Comparison of ENCODE assay signal across 1 cellular context in the genomic region with DNA sequence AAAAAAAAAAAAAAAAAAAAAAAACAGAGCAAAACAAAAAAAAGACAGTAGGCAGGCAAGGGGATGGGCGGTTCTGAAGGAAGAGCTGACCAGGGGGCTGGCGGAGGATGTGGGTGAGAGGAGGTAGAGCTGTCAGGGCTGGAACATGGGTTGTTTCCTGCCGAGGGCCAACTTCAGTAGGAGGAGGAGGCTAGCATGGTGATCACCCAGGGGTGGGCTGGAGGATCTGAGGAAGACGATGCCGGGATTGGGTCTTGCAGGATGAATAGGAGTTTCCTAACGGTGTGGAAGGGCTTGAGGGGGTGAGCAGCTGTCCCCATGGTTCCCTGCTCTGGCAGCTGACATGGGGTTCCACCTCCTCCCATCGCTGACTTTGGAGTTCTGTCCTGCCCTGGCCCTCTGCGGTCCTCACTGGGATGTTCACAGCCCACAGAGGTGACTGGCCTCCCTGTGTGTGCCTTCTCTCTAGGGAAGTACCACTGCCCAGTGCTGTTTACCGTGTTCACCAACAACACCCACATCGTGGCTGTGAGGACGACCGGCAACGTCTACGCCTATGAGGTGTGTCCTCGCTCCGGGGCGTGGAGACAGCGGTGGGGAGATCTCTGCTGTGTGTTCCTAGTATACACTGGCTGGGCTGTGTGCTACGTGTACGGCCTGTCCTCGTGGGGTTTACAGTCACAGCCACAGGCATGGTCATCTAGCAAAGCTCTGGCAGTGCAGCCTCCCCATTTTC.
A peak's percentile ranks its signal among the peaks of the same experiment; 100 is the strongest.
TF ChIP-seq lines count a peak whose summit lies in the region.

No MANE protein-coding gene starts in this region.

TF ChIP-seq in K562, 482 proteins besides CTCF, POLR2A, EP300 and RAD21 (continued from another document):
- 0 out of 2 replicates have a peak, but pooled peaks have one; percentile 14 for TF ChIP-seq RREB1 (CRISPR knock-in tag; IDR thresholded peaks at IDR 0.05)
- no peak for TF ChIP-seq TEAD4 (IDR thresholded peaks at IDR 0.05; ENCODE audit: low read length)
- peak; percentile 82; the same call in 1 of the 2 replicates for TF ChIP-seq TEAD4 (CRISPR knock-in tag; IDR thresholded peaks at IDR 0.05; ENCODE audit: borderline replicate concordance)
- no peak for TF ChIP-seq ELF1 (tag; IDR thresholded peaks at IDR 0.05)
- TF ChIP-seq FOXJ2 (tag; IDR thresholded peaks at IDR 0.05) = no peak
- TF ChIP-seq NFYB (IDR thresholded peaks at IDR 0.05; ENCODE audit: extremely low read depth, insufficient read length) = no peak
- TF ChIP-seq NCOA4 (IDR thresholded peaks at IDR 0.05; ENCODE audit: partially characterized antibody) = no peak
- TF ChIP-seq, protein P1, sequence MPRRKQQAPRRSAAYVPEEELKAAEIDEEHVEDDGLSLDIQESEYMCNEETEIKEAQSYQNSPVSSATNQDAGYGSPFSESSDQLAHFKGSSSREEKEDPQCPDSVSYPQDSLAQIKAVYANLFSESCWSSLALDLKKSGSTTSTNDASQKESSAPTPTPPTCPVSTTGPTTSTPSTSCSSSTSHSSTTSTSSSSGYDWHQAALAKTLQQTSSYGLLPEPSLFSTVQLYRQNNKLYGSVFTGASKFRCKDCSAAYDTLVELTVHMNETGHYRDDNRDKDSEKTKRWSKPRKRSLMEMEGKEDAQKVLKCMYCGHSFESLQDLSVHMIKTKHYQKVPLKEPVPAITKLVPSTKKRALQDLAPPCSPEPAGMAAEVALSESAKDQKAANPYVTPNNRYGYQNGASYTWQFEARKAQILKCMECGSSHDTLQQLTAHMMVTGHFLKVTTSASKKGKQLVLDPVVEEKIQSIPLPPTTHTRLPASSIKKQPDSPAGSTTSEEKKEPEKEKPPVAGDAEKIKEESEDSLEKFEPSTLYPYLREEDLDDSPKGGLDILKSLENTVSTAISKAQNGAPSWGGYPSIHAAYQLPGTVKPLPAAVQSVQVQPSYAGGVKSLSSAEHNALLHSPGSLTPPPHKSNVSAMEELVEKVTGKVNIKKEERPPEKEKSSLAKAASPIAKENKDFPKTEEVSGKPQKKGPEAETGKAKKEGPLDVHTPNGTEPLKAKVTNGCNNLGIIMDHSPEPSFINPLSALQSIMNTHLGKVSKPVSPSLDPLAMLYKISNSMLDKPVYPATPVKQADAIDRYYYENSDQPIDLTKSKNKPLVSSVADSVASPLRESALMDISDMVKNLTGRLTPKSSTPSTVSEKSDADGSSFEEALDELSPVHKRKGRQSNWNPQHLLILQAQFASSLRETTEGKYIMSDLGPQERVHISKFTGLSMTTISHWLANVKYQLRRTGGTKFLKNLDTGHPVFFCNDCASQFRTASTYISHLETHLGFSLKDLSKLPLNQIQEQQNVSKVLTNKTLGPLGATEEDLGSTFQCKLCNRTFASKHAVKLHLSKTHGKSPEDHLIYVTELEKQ (CRISPR knock-in tag; IDR thresholded peaks at IDR 0.05) = no peak
- no peak for TF ChIP-seq RAD51 (IDR thresholded peaks at IDR 0.05; ENCODE audit: borderline replicate concordance, low read depth)
- TF ChIP-seq ZNF583 (CRISPR knock-in tag; IDR thresholded peaks at IDR 0.05) = 0 out of 2 replicates have a peak, but pooled peaks have one; percentile 41
- no peak for TF ChIP-seq JUN (IDR thresholded peaks at IDR 0.05; ENCODE audit: borderline replicate concordance, low read depth, low read length)
- 0 out of 2 replicates have a peak, but pooled peaks have one; percentile 58 for TF ChIP-seq JUN (CRISPR knock-in tag; IDR thresholded peaks at IDR 0.05; ENCODE audit: borderline replicate concordance)
- TF ChIP-seq ZNF184 (CRISPR knock-in tag; IDR thresholded peaks at IDR 0.05) = no peak
- TF ChIP-seq MAFK (IDR thresholded peaks at IDR 0.05; ENCODE audit: low read length) = no peak
- no peak for TF ChIP-seq C11orf30 (IDR thresholded peaks at IDR 0.05; ENCODE audit: low read depth)
- no peak for TF ChIP-seq FOS (IDR thresholded peaks at IDR 0.05; ENCODE audit: extremely low read depth, insufficient read length)
- TF ChIP-seq, protein P2, sequence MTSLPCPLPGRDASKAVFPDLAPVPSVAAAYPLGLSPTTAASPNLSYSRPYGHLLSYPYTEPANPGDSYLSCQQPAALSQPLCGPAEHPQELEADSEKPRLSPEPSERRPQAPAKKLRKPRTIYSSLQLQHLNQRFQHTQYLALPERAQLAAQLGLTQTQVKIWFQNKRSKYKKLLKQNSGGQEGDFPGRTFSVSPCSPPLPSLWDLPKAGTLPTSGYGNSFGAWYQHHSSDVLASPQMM (CRISPR knock-in tag; IDR thresholded peaks at IDR 0.05) = no peak
- no peak for TF ChIP-seq HNRNPL (IDR thresholded peaks at IDR 0.05; ENCODE audit: low read depth, low read length)
- TF ChIP-seq POLR2H (tag; IDR thresholded peaks at IDR 0.05; ENCODE audit: low read depth) = no peak
- TF ChIP-seq SMARCB1 (IDR thresholded peaks at IDR 0.05; ENCODE audit: insufficient read length, low read depth) = no peak
- TF ChIP-seq GATA2 (CRISPR knock-in tag; IDR thresholded peaks at IDR 0.05) = no peak
- no peak for TF ChIP-seq NFIX (CRISPR knock-in tag; IDR thresholded peaks at IDR 0.05; ENCODE audit: low read depth)
- TF ChIP-seq SUPT5H (IDR thresholded peaks at IDR 0.05) = 0 out of 2 replicates have a peak, but pooled peaks have one; percentile 39
- TF ChIP-seq RCOR1 (IDR thresholded peaks at IDR 0.05; ENCODE audit: borderline replicate concordance in 1 of 2, low read depth in 2 of 2, low read length in 2 of 2) = no peak
- peak in 1 of 2 experiments; percentile 26; a peak in 1 of 4 replicates for TF ChIP-seq TEAD1 (CRISPR knock-in tag; IDR thresholded peaks at IDR 0.05)
